In the genomic region with DNA sequence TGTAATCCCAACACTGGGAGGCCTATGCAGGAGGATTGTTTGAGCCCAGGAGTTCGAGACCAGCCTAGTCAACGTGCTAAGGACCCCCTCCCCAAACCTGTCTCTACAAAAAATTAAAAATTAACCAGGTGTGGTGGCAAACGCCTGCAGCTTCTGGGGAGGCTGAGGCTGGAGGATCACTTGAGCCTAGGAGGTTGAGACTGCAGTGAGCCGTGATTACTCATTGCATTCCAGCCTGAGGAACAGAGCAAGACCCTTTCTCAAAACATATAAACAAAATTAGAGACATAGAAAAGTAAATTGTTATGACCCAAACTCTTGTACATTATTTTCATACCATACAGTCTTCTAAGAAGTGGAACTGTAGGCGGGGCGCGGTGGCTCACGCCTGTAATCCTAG, we compare ENCODE assay signal across 9 cellular contexts. TPM values are rescaled to one million over a fixed set of nuclear protein-coding genes. Genes with fewer than 3 reads are reported as not detected.
DNase-seq lines count a peak whose midpoint lies in the region; ATAC-seq and TF ChIP-seq lines count a peak whose summit lies in the region.
"Had no signal": no experiment of that assay in that cellular context is flagged by ENCODE, and none has a peak within 500 bp of the region (broad histone marks: within the 10 kb centered on the region; RNA-seq: fewer than 3 reads in every experiment).

No MANE protein-coding gene starts in this region.

- no peak for ATAC-seq in GM23338
- no peak for ATAC-seq in right cardiac atrium
- no peak for ATAC-seq in left lobe of liver

- 0 out of 2 replicates have a peak, but pooled peaks cover 7% of the 10 kb centered on the region for H3F3A ChIP-seq in GM23338 (replicated peaks; ENCODE audit: low read depth)

- H3K27ac ChIP-seq in GM23338 (ENCODE audit: low read depth) (no peak overlapping the region), WERI-Rb-1 (no peak overlapping the region; the same call in 1 of the 2 replicates), right cardiac atrium (ENCODE audit: low read length) (no peak overlapping the region), skin epidermis (peak overlapping the region in 9 of 21 experiments; percentile 91 to 98 (median 95))

- no peaks in the 10 kb centered on the region for H3K9me2 ChIP-seq in GM23338 (ENCODE audit: insufficient read depth)

- H3K27ac Mint-ChIP-seq in GM23338 = no peak overlapping the region

- H3K9me3 Mint-ChIP-seq in GM23338 = no peaks in the 10 kb centered on the region

- H2AFZ ChIP-seq in GM23338 = no peak overlapping the region; the same call in 1 of the 2 replicates

- H3K27me3 ChIP-seq in GM23338 (ENCODE audit: insufficient read depth) = no peaks in the 10 kb centered on the region
- no peaks in the 10 kb centered on the region for H3K27me3 ChIP-seq in WERI-Rb-1 (ENCODE audit: insufficient read depth, low read depth, severe bottlenecking)
- H3K27me3 ChIP-seq in right cardiac atrium (ENCODE audit: control insufficient read depth, insufficient read depth) = no peaks in the 10 kb centered on the region

- H3K79me2 ChIP-seq in GM23338 (replicated peaks; ENCODE audit: insufficient read depth) = peaks cover 61% of the 10 kb centered on the region

- 76% methylated on average over 8 of the region's 8 CpGs for WGBS in right cardiac atrium

- H3K36me3 Mint-ChIP-seq in GM23338 (ENCODE audit: low read depth) = peaks cover 2% of the 10 kb centered on the region; the same call in 1 of the 3 replicates

- peak overlapping the region; percentile 98 for H3K4me3 ChIP-seq in GM23338
- H3K4me3 ChIP-seq in WERI-Rb-1 (ENCODE audit: low read depth, low read length) = peak overlapping the region; percentile 95
- H3K4me3 ChIP-seq in right cardiac atrium (ENCODE audit: low read length) = peak overlapping the region; percentile 76
- peak overlapping the region; percentile 88 to 100 (median 96) for H3K4me3 ChIP-seq in skin epidermis

- peaks cover 3% of the 10 kb centered on the region for H3K27me3 Mint-ChIP-seq in GM23338 (ENCODE audit: insufficient read depth, low read depth, poor library complexity)

- H3K36me3 ChIP-seq in GM23338 (ENCODE audit: insufficient read depth) (no peaks in the 10 kb centered on the region), WERI-Rb-1 (peaks cover 17% of the 10 kb centered on the region)

- intact Hi-C loops in right cardiac atrium (cut with DNase I) = no loop called here

- H4K20me1 ChIP-seq in GM23338 (replicated peaks; ENCODE audit: insufficient read depth) = 0 out of 2 replicates have a peak, but pooled peaks cover 4% of the 10 kb centered on the region

- peak overlapping the region; percentile 94 for H3K4me2 ChIP-seq in GM23338

- peaks cover 25% of the 10 kb centered on the region; the same call in 1 of the 2 replicates for H3K4me1 ChIP-seq in GM23338 (ENCODE audit: insufficient read depth)
- H3K4me1 ChIP-seq in right cardiac atrium (ENCODE audit: control insufficient read depth, insufficient read depth, low read length) = peaks cover 3% of the 10 kb centered on the region

- peaks cover 9% of the 10 kb centered on the region for H3K4me1 Mint-ChIP-seq in GM23338

- no peak for TF ChIP-seq CTCF in GM23338 (conservative IDR thresholded peaks at IDR 0.05; ENCODE audit: low read depth in 2 of 2)
- no peak for TF ChIP-seq CTCF in WERI-Rb-1 (IDR thresholded peaks at IDR 0.05; ENCODE audit: low read depth, low read length)

- no peaks in the 10 kb centered on the region for H3K9me3 ChIP-seq in WERI-Rb-1 (ENCODE audit: severe bottlenecking)
- H3K9me3 ChIP-seq in right cardiac atrium (ENCODE audit: control insufficient read depth, low read length) = no peaks in the 10 kb centered on the region

- peak overlapping the region; percentile 96 for H3K4me3 Mint-ChIP-seq in GM23338

- DNase-seq in GM23338 (ENCODE audit: low spot score) (no peak), WERI-Rb-1 (no peak), right cardiac atrium (no peak), NCI-H345 treated with DMSO at 0.1 percent for 48 hours (lab: John Stamatoyannopoulos, UW; ENCODE audit: unreplicated experiment) (no peak), left lobe of liver (ENCODE audit: low spot score) (no peak), HuH-7.5 (ENCODE audit: low spot score) (no peak), iPS-NIHi11 (ENCODE audit: low spot score) (no peak)
- DNase-seq: GOT3 had no signal

TF ChIP-seq in GM23338, 12 proteins besides CTCF, POLR2A, EP300 and RAD21 (continues in another document):
- no peak for TF ChIP-seq EZH2phosphoT487 (IDR thresholded peaks at IDR 0.05; ENCODE audit: unreplicated experiment)
- no peak for TF ChIP-seq ZNF114 (CRISPR knock-in tag; IDR thresholded peaks at IDR 0.05)
- TF ChIP-seq NANOG (IDR thresholded peaks at IDR 0.05; ENCODE audit: borderline replicate concordance) = no peak
- TF ChIP-seq ZNF462 (CRISPR knock-in tag; IDR thresholded peaks at IDR 0.05) = no peak

RNA-seq across cellular contexts. Expression of gene GPR107, which starts 1.1 kb away (rescaled TPM):
- 18.4 and 30.7 TPM in 2 replicates for total RNA-seq in GM23338 (2014; rRNA removed; shearing (Covaris generic))
- polyA plus RNA-seq in GM23338 (2016; fragmentation: Nextera tagmentation; extraction: Ambion mirVana) (6.2 and 7.3 TPM in 2 replicates), right cardiac atrium (13.1 TPM)
- total RNA-seq in right cardiac atrium (10 to 100 TPM; 23.2 to 29.5 (median 24.0) TPM), left lobe of liver (14.1 TPM)

RNA-seq across cellular contexts. Expression of gene FNBP1, which starts 11.8 kb away (rescaled TPM):
- total RNA-seq in GM23338 (2014; rRNA removed; shearing (Covaris generic)) = 25.0 and 28.8 TPM in 2 replicates
- polyA plus RNA-seq in GM23338 (2016; fragmentation: Nextera tagmentation; extraction: Ambion mirVana) (26.6 and 27.4 TPM in 2 replicates), right cardiac atrium (10.8 TPM)
- total RNA-seq in right cardiac atrium (10 to 100 TPM; 26.2 to 27.5 (median 26.6) TPM), left lobe of liver (12.7 TPM)
